9 cellular contexts compared by ENCODE assay signal in the genomic region with DNA sequence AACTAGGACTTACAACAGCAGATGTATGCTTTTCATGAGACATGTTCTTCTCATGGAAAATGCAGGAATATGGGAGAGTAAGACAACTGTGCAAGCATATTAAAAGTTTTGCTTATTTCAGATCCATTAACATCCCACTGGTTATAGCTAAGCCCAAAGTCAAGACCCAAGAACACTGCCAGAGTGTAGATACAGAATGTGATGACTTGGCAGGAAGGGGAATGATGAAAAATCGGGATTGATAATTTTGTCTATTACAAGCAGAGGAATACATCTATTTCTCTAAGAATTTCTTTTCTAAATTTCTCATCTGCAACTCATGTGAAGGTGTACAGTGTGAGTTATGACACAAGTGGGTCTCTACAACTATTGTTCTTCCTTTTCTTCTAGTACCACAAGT.
"Had no signal": no experiment of that assay in that cellular context is flagged by ENCODE, and none has a peak within 500 bp of the region (broad histone marks: within the 10 kb centered on the region; RNA-seq: fewer than 3 reads in every experiment).

No MANE protein-coding gene starts in this region.

- H3K9me3 ChIP-seq: HAP-1 had no signal

- H3K36me3 Mint-ChIP-seq: IgD-negative memory B cell had no signal

- H3K27me3 Mint-ChIP-seq: IgD-negative memory B cell had no signal

- ATAC-seq: HCT116 had no signal

- H3K36me3 ChIP-seq: HAP-1 had no signal

- H3K27ac ChIP-seq: HL-60 had no signal

- DNase-seq: GOT3, H7, HFFc6, Kasumi-1, KG1 had no signal

- H3K4me3 ChIP-seq: HAP-1 had no signal

- H3K4me1 ChIP-seq: HAP-1 had no signal

- H3K4me3 Mint-ChIP-seq: HFFc6, IgD-negative memory B cell had no signal

- H3K27ac Mint-ChIP-seq: HFFc6, IgD-negative memory B cell had no signal
